1 cellular context compared by ENCODE assay signal in the genomic region with DNA sequence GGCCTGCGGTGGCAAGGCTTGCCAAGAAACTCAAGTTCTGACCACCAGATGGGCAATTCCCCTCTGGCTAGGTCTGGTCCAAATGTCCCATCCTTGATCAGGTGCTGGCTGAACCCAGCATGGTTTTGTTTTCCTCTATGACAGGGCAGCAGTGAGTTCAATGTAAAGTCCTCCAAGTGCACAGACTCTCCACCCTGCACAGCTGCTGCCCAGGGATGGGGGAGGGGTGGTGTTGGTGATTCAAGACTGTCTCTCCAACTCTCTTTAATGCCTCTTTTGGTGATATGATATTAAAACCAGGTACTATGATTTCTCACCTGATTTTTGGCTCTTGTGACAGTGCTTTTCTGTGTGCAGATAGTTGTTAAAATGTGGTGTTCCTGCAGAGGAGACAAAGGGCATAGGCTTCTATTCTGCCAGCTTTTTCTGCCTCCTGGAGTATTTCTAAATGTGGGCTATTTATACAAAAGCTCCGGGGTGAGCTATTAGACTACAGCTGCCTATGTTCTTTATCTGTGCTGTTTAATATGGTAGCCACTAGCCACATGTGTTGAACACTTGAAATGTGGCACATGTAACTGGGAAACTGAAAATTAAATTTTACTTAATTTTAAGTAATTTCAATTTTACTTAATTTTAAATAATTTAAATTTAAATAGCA.
TF ChIP-seq lines count a peak whose summit lies in the region.

No MANE protein-coding gene starts in this region.

TF ChIP-seq in H1, 55 proteins besides CTCF, POLR2A, EP300 and RAD21 (continued from another document):
- TF ChIP-seq, protein P1, sequence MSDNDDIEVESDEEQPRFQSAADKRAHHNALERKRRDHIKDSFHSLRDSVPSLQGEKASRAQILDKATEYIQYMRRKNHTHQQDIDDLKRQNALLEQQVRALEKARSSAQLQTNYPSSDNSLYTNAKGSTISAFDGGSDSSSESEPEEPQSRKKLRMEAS (IDR thresholded peaks at IDR 0.05): no peak
- TF ChIP-seq SP4 (IDR thresholded peaks at IDR 0.05; ENCODE audit: low read length) (no peak), BACH1 (IDR thresholded peaks at IDR 0.05; ENCODE audit: low read length) (no peak), SP1 (IDR thresholded peaks at IDR 0.05; ENCODE audit: low read depth, low read length) (no peak), SIN3A (conservative IDR thresholded peaks at IDR 0.05 in 1 of 2, IDR thresholded peaks at IDR 0.05 in 1 of 2; ENCODE audit: low read depth in 1 of 2, low read length in 2 of 2) (no peak), RNF2 (IDR thresholded peaks at IDR 0.05; ENCODE audit: borderline replicate concordance, low read depth, low read length, missing control alignments, poor library complexity, severe bottlenecking) (no peak), EZH2 (IDR thresholded peaks at IDR 0.05; ENCODE audit: low read depth, low read length, severe bottlenecking) (no peak), KDM4A (IDR thresholded peaks at IDR 0.05; ENCODE audit: low read depth, low read length, severe bottlenecking) (no peak), NANOG (IDR thresholded peaks at IDR 0.05; ENCODE audit: insufficient read depth, low read depth, low read length, poor library complexity, severe bottlenecking) (no peak)
- TF ChIP-seq, protein P2, sequence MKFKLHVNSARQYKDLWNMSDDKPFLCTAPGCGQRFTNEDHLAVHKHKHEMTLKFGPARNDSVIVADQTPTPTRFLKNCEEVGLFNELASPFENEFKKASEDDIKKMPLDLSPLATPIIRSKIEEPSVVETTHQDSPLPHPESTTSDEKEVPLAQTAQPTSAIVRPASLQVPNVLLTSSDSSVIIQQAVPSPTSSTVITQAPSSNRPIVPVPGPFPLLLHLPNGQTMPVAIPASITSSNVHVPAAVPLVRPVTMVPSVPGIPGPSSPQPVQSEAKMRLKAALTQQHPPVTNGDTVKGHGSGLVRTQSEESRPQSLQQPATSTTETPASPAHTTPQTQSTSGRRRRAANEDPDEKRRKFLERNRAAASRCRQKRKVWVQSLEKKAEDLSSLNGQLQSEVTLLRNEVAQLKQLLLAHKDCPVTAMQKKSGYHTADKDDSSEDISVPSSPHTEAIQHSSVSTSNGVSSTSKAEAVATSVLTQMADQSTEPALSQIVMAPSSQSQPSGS (IDR thresholded peaks at IDR 0.05; ENCODE audit: low read length): no peak
